Comparison of ENCODE assay signal across 9 cellular contexts in the genomic region with DNA sequence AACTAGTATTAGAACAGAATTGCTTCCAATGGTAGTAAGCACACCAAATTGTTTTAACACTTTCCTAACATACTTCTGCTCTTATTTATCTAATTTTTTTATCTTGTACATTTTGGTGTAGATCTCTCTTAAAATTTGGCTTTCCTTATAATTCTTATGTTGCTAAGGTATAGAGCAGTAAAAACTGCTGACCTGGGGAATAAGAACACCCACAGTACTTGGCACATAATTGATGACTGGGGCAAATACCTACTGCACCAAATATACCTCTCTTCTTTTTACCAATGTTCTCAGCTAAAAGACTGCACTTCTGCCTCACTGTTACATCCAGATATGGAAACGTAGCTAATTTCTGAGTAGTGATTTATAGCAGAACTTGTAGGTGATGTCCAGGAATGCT.
"Had no signal": no experiment of that assay in that cellular context is flagged by ENCODE, and none has a peak within 500 bp of the region (broad histone marks: within the 10 kb centered on the region; RNA-seq: fewer than 3 reads in every experiment).

No MANE protein-coding gene starts in this region.

- H3K4me3 ChIP-seq: GM23248, HAP-1 had no signal

- DNase-seq: GM23248, GOT3, H7, HFFc6, KBM-7 had no signal

- ATAC-seq: HCT116 had no signal

- H3K9me3 ChIP-seq: HAP-1 had no signal

- H3K4me1 ChIP-seq: HAP-1 had no signal

- H3K4me2 ChIP-seq: KMS-11 had no signal

- H3K27ac ChIP-seq: GM23248, HL-60, KMS-11 had no signal

- H2AFZ ChIP-seq: GM23248 had no signal

- H3K36me3 ChIP-seq: HAP-1 had no signal

- H3K9ac ChIP-seq: GM23248, KMS-11 had no signal
